ENCODE assay signal across 11 cellular contexts in genomic region chr6:5083813-5084191, GRCh38. TPM values are rescaled to one million over a fixed set of nuclear protein-coding genes. Genes with fewer than 3 reads are reported as not detected.
DNase-seq lines count a peak whose midpoint lies in the region; ATAC-seq and TF ChIP-seq lines count a peak whose summit lies in the region.
"Had no signal": no experiment of that assay in that cellular context is flagged by ENCODE, and none has a peak within 500 bp of the region (broad histone marks: within the 10 kb centered on the region; RNA-seq: fewer than 3 reads in every experiment).

No MANE protein-coding gene starts in this region.

- H3K9me3 Mint-ChIP-seq in chondrocyte (ENCODE audit: low read depth) = no peaks in the 10 kb centered on the region
- H3K9me3 Mint-ChIP-seq in nephron = no peaks in the 10 kb centered on the region
- no peaks in the 10 kb centered on the region for H3K9me3 Mint-ChIP-seq in T-cell

- H3K27ac ChIP-seq in heart right ventricle (peak overlapping the region in 9 of 10 donors; percentile 82 to 95 (median 88)), urinary bladder (ENCODE audit: low read depth) (peak overlapping the region; percentile 89)
- H3K27ac ChIP-seq: HL-60 had no signal

- intact Hi-C loops in heart right ventricle (cut with DNase I) = loop anchor here in 2 of 10 donors (2.0 to 5.0 kb wide), 2 partner anchors 31 to 33 kb away; no protein-coding TSS in a partner anchor
- intact Hi-C loops in Right ventricle myocardium inferior (cut with DNase I) = loop anchor here (1.0 kb wide), 1 partner anchor 24 kb away; no protein-coding TSS in a partner anchor

- DNase-seq in heart right ventricle (no peak), Right ventricle myocardium inferior (ENCODE audit: missing footprints) (no peak), chondrocyte (ENCODE audit: low spot score) (no peak), T-cell (no peak)
- DNase-seq: AML-193, NCI-H1417 treated with DMSO at 0.1 percent for 48 hours had no signal

- H3K36me3 Mint-ChIP-seq in chondrocyte (ENCODE audit: low read depth) (no peaks in the 10 kb centered on the region), nephron (ENCODE audit: low read depth) (no peaks in the 10 kb centered on the region), T-cell (no peaks in the 10 kb centered on the region)

- WGBS in heart right ventricle, 2 donors = 84 to 91% methylated on average over 10 of the region's 10 CpGs
- 83% methylated on average over 10 of the region's 10 CpGs for WGBS in urinary bladder

- H3K36me3 ChIP-seq in heart right ventricle (no peaks in the 10 kb centered on the region), urinary bladder (ENCODE audit: insufficient read depth) (no peaks in the 10 kb centered on the region)

- H3K9me3 ChIP-seq in heart right ventricle = no peaks in the 10 kb centered on the region

- H3K4me3 ChIP-seq in heart right ventricle (peak overlapping the region in 9 of 10 donors; percentile 64 to 78 (median 69)), urinary bladder (ENCODE audit: low read depth, low read length) (no peak overlapping the region)

- H3K27me3 Mint-ChIP-seq in chondrocyte (ENCODE audit: low read depth) (no peaks in the 10 kb centered on the region), nephron (ENCODE audit: low read depth) (peaks cover 41% of the 10 kb centered on the region), T-cell (peaks cover 24 to 56% of the 10 kb centered on the region in 2 donors)

- H3K27ac Mint-ChIP-seq in chondrocyte (ENCODE audit: unreplicated experiment) (no peak overlapping the region), nephron (no peak overlapping the region), T-cell (no peak overlapping the region)

- peaks cover 0 to 30% (median 0%) of the 10 kb centered on the region in 7 donors for H3K27me3 ChIP-seq in heart right ventricle

- CTCF ChIA-PET in T-cell (lab: Charles Lee) = no interaction called here

- no peak for ATAC-seq in heart right ventricle
- ATAC-seq in Right ventricle myocardium inferior = no peak
- ATAC-seq in GM21367 (IDR thresholded peaks at IDR 0.05; ENCODE audit: unreplicated experiment) = no peak
- ATAC-seq in HG03432 (IDR thresholded peaks at IDR 0.05; ENCODE audit: unreplicated experiment) = no peak
- ATAC-seq in T-cell (replicated peaks in 1 of 4) = no peak

- POLR2A ChIA-PET in T-cell (lab: Charles Lee) = interaction anchor here in 1 of 2 donors (0.6 kb wide), 1 partner anchor 44 kb away, joined by 3 read pairs; no protein-coding TSS in a partner anchor

- TF ChIP-seq CTCF in heart right ventricle (IDR thresholded peaks at IDR 0.05) = no peak
- no peak for TF ChIP-seq CTCF in chondrocyte (IDR thresholded peaks at IDR 0.05)
- TF ChIP-seq CTCF in nephron (IDR thresholded peaks at IDR 0.05; ENCODE audit: unreplicated experiment in 3 of 3) = no peak

- H3K4me1 ChIP-seq in heart right ventricle (peaks cover 7 to 32% (median 19%) of the 10 kb centered on the region in 9 donors), urinary bladder (ENCODE audit: insufficient read depth) (no peaks in the 10 kb centered on the region)

- peak overlapping the region; percentile 56 for H3K4me3 Mint-ChIP-seq in chondrocyte (ENCODE audit: unreplicated experiment)
- H3K4me3 Mint-ChIP-seq in nephron = peak overlapping the region; percentile 62 to 81 (median 75)
- H3K4me3 Mint-ChIP-seq in T-cell = peak overlapping the region in 1 of 3 donors; percentile 62

- H3K4me1 Mint-ChIP-seq in chondrocyte (ENCODE audit: low read depth) (peaks cover 14% of the 10 kb centered on the region), nephron (no peaks in the 10 kb centered on the region), T-cell (peaks cover 0 to 11% (median 3%) of the 10 kb centered on the region in 3 donors)

RNA-seq across cellular contexts. Expression of gene PPP1R3G, which starts 1.3 kb away (rescaled TPM):
- 10 to 100 TPM in 3 of 10 donors, 1 to 10 TPM in 7; 6.3 to 12.2 (median 9.2) TPM for total RNA-seq in heart right ventricle
- polyA plus RNA-seq in heart right ventricle = 1 to 10 TPM; 3.8 to 5.5 TPM
- total RNA-seq in Right ventricle myocardium inferior = 13.1 TPM
- 0.56 to 2.6 TPM (median 2.2 TPM) in 3 replicates for total RNA-seq in chondrocyte
- total RNA-seq in urinary bladder = 4.7 TPM
- 5.1 TPM for polyA plus RNA-seq in urinary bladder
- under 1 TPM in 2 of 5 donors, not detected in 3; 0.06 to 0.07 TPM for total RNA-seq in T-cell
